ENCODE assay signal across 10 cellular contexts in genomic region chr15:63860161-63860954, GRCh38. TPM values are rescaled to one million over a fixed set of nuclear protein-coding genes. Genes with fewer than 3 reads are reported as not detected.
DNase-seq lines count a peak whose midpoint lies in the region; ATAC-seq and TF ChIP-seq lines count a peak whose summit lies in the region.
"Had no signal": no experiment of that assay in that cellular context is flagged by ENCODE, and none has a peak within 500 bp of the region (broad histone marks: within the 10 kb centered on the region; RNA-seq: fewer than 3 reads in every experiment).

No MANE protein-coding gene starts in this region.

- DNase-seq in activated naive CD8-positive, alpha-beta T cell treated with anti-CD3 and anti-CD28 coated beads, Interleukin-2, amount 50 U/mL, for 24 hours, result peak; percentile 34
- peak; percentile 9 to 33 for DNase-seq in stimulated activated CD8-positive, alpha-beta memory T cell treated with anti-CD3 and anti-CD28 coated beads, Interleukin-15, amount 100 ng/mL, for 4 hours (ENCODE audit: low read depth in 2 of 2)
- DNase-seq in DMS153 treated with DMSO at 0.1 percent for 48 hours (lab: John Stamatoyannopoulos, UW; ENCODE audit: unreplicated experiment), result no peak
- no peak for DNase-seq in NCI-H1105 treated with DMSO at 0.1 percent for 48 hours (lab: John Stamatoyannopoulos, UW)
- no peak for DNase-seq in HFFc6
- DNase-seq in A172 (ENCODE audit: low spot score), result no peak
- DNase-seq: caudate nucleus, NCI-H748 treated with DMSO at 0.1 percent for 48 hours had no signal

- peak overlapping the region; percentile 33 for H3K27ac Mint-ChIP-seq in activated naive CD8-positive, alpha-beta T cell treated with anti-CD3 and anti-CD28 coated beads, Interleukin-2, amount 50 U/mL, for 24 hours
- no peak overlapping the region for H3K27ac Mint-ChIP-seq in HFFc6

- no peaks in the 10 kb centered on the region for H3K27me3 Mint-ChIP-seq in activated naive CD8-positive, alpha-beta T cell treated with anti-CD3 and anti-CD28 coated beads, Interleukin-2, amount 50 U/mL, for 24 hours
- H3K27me3 Mint-ChIP-seq in HFFc6 (ENCODE audit: insufficient read depth), result peaks cover 2% of the 10 kb centered on the region; the same call in 1 of the 2 replicates

- H3K4me1 Mint-ChIP-seq in activated naive CD8-positive, alpha-beta T cell treated with anti-CD3 and anti-CD28 coated beads, Interleukin-2, amount 50 U/mL, for 24 hours, result peaks cover 51% of the 10 kb centered on the region
- H3K4me1 Mint-ChIP-seq in HFFc6 (ENCODE audit: low read depth), result peaks cover 39% of the 10 kb centered on the region

- H3K4me3 Mint-ChIP-seq in activated naive CD8-positive, alpha-beta T cell treated with anti-CD3 and anti-CD28 coated beads, Interleukin-2, amount 50 U/mL, for 24 hours, result no peak overlapping the region
- no peak overlapping the region for H3K4me3 Mint-ChIP-seq in HFFc6

- peak; percentile 66 for ATAC-seq in HG03342 (IDR thresholded peaks at IDR 0.05; ENCODE audit: unreplicated experiment)
- peak; percentile 73 to 77 for ATAC-seq in activated CD4-positive, CD25-positive, alpha-beta regulatory T cell treated with anti-CD3 and anti-CD28 coated beads, Interleukin-2, amount 50 U/mL, for 24 hours
- ATAC-seq in activated naive CD8-positive, alpha-beta T cell treated with anti-CD3 and anti-CD28 coated beads, Interleukin-2, amount 50 U/mL, for 24 hours, result peak; percentile 53

- no peak for TF ChIP-seq CTCF in HFFc6 (IDR thresholded peaks at IDR 0.05)

- no peaks in the 10 kb centered on the region for H3K36me3 Mint-ChIP-seq in activated naive CD8-positive, alpha-beta T cell treated with anti-CD3 and anti-CD28 coated beads, Interleukin-2, amount 50 U/mL, for 24 hours (ENCODE audit: low read depth)
- no peaks in the 10 kb centered on the region for H3K36me3 Mint-ChIP-seq in HFFc6 (ENCODE audit: low read depth)

- H3K9me3 Mint-ChIP-seq in activated naive CD8-positive, alpha-beta T cell treated with anti-CD3 and anti-CD28 coated beads, Interleukin-2, amount 50 U/mL, for 24 hours, result no peaks in the 10 kb centered on the region
- H3K9me3 Mint-ChIP-seq in HFFc6, result no peaks in the 10 kb centered on the region

RNA-seq across cellular contexts. Expression of gene HERC1, which starts 26.6 kb away (rescaled TPM):
- 10 to 100 TPM; 29.1 to 54.8 (median 36.8) TPM for total RNA-seq in HFFc6 (2021; fragmentation: NEBNext Ultra II Directional; extraction: Animal tissue kit (Norgen Biotek cat#: 25700))
- 24.8 and 25.2 TPM in 2 replicates for total RNA-seq in A172 (2014; rRNA removed; shearing (Covaris generic))

Comparison
In these comparisons a context has a peak if more than half of its experiments do, and no peak if none do; other contexts are left out.
1. DNase-seq: peak in activated naive CD8-positive, alpha-beta T cell treated with anti-CD3 and anti-CD28 coated beads, Interleukin-2, amount 50 U/mL, for 24 hours (single experiment) and stimulated activated CD8-positive, alpha-beta memory T cell treated with anti-CD3 and anti-CD28 coated beads, Interleukin-15, amount 100 ng/mL, for 4 hours (2 of 2); none in DMS153 treated with DMSO at 0.1 percent for 48 hours (single experiment), NCI-H1105 treated with DMSO at 0.1 percent for 48 hours (single experiment), HFFc6 (single experiment) and A172 (single experiment).
2. Peak in every context shown above with its lines, with median percentiles within 50 percentile points of each other: ATAC-seq.